Comparison of ENCODE assay signal across 28 cellular contexts in genomic region chr4:87133183-87133582, GRCh38.
"Had no signal": no experiment of that assay in that cellular context is flagged by ENCODE, and none has a peak within 500 bp of the region (broad histone marks: within the 10 kb centered on the region; RNA-seq: fewer than 3 reads in every experiment).

No MANE protein-coding gene starts in this region.

- ATAC-seq: activated CD8-positive, alpha-beta T cell treated with anti-CD3 and anti-CD28 coated beads for 36 hours; activated T-cell treated with anti-CD3 and anti-CD28 coated beads, Interleukin-2, amount 50 U/mL, for 72 hours; activated T-helper 17 cell treated with anti-CD3 and anti-CD28 coated beads, Interleukin-2, amount 50 U/mL, for 72 hours; Panc1 had no signal

- H3K27ac ChIP-seq: brain microvascular endothelial cell, KMS-11 had no signal

- H3K27me3 ChIP-seq: brain microvascular endothelial cell had no signal

- DNase-seq: activated CD4-positive, alpha-beta T cell treated with anti-CD3 and anti-CD28 coated beads, Interleukin-2, amount 10 ng/mL, durations not matched to agents 24 days and 14 days; activated CD4-positive, alpha-beta T cell treated with anti-CD3 and anti-CD28 coated beads, Interleukin-2, amount 50 U/mL, for 4 hours; activated CD8-positive, alpha-beta T cell treated with anti-CD3 and anti-CD28 coated beads for 36 hours; activated effector memory CD4-positive, alpha-beta T cell treated with anti-CD3 and anti-CD28 coated beads, Interleukin-2, amount 50 U/mL, for 16 hours; activated naive CD4-positive, alpha-beta T cell; activated naive CD4-positive, alpha-beta T cell treated with anti-CD3 and anti-CD28 coated beads, Interleukin-2, amount 50 U/mL, for 16 hours; activated naive CD8-positive, alpha-beta T cell treated with anti-CD3 and anti-CD28 coated beads for 36 hours; activated T-cell treated with anti-CD3 and anti-CD28 coated beads, Interleukin-2, amount 50 U/mL, for 1 hour; activated T-cell treated with anti-CD3 and anti-CD28 coated beads, Interleukin-2, amount 50 U/mL, for 72 hours; amniotic stem cell; aorta; brain microvascular endothelial cell; cerebellar nuclear complex; MM.1S; MV-4-11; NCI-H1092; NCI-H1436 treated with DMSO at 0.1 percent for 48 hours; NCI-H1694 treated with DMSO at 0.1 percent for 48 hours; NCI-H2029; NCI-H345; NCI-H524 treated with DMSO at 0.1 percent for 48 hours; SIG-M5; SW 1271; T-helper 1 cell; T1000 had no signal
